ENCODE assay signal across 23 cellular contexts in genomic region chr5:135439426-135440205, GRCh38. TPM values are rescaled to one million over a fixed set of nuclear protein-coding genes. Genes with fewer than 3 reads are reported as not detected.
DNase-seq lines count a peak whose midpoint lies in the region; TF ChIP-seq lines count a peak whose summit lies in the region.
"Had no signal": no experiment of that assay in that cellular context is flagged by ENCODE, and none has a peak within 500 bp of the region (broad histone marks: within the 10 kb centered on the region; RNA-seq: fewer than 3 reads in every experiment).

No MANE protein-coding gene starts in this region.

- H3K36me3 Mint-ChIP-seq in endothelial cell (ENCODE audit: low read depth, unreplicated experiment): no peaks in the 10 kb centered on the region
- H3K36me3 Mint-ChIP-seq: CD8-positive, alpha-beta memory T cell; natural killer cell had no signal

- no peak for TF ChIP-seq POLR2A in ovary (IDR thresholded peaks at IDR 0.05)

- H3K4me1 Mint-ChIP-seq in endothelial cell (ENCODE audit: unreplicated experiment): peaks cover 8% of the 10 kb centered on the region
- H3K4me1 Mint-ChIP-seq: CD8-positive, alpha-beta memory T cell had no signal

- H3K27ac ChIP-seq in BLaER1 (peak overlapping the region; percentile 93), HEK293 (ENCODE audit: extremely low read depth, low read depth, low read length) (no peak overlapping the region), SJCRH30 (no peak overlapping the region), ovary (no peak overlapping the region)
- H3K27ac ChIP-seq: ascending aorta had no signal

- no peaks in the 10 kb centered on the region for H3K9me3 ChIP-seq in BLaER1
- H3K9me3 ChIP-seq in HEK293 (ENCODE audit: control insufficient read depth, insufficient read depth, low read depth, low read length): no peaks in the 10 kb centered on the region
- no peaks in the 10 kb centered on the region for H3K9me3 ChIP-seq in SJCRH30 (replicated peaks)
- H3K9me3 ChIP-seq in ovary: no peaks in the 10 kb centered on the region
- H3K9me3 ChIP-seq: ascending aorta had no signal

- H3K9ac ChIP-seq in BLaER1: peak overlapping the region; percentile 66

- 68 to 73% (median 73%) methylated on average over 9 of the region's 9 CpGs for WGBS in ovary, 3 donors

- CTCF ChIA-PET in HEK293 (lab: Yijun Ruan, JAX): interaction anchor here (1.8 to 3.1 kb wide), 4 partner anchors 14 to 121 kb away, joined by 5 to 21 read pairs (median 14); no protein-coding TSS in a partner anchor

- DNase-seq in endothelial cell (ENCODE audit: low spot score): no peak
- peak; percentile 68 for DNase-seq in posterior vena cava (ENCODE audit: low spot score)
- no peak for DNase-seq in SJCRH30
- DNase-seq in ovary: no peak
- no peak for DNase-seq in NCI-H2029 treated with DMSO at 0.1 percent for 48 hours (lab: John Stamatoyannopoulos, UW)
- DNase-seq in NCI-H226: no peak
- DNase-seq: activated naive CD4-positive, alpha-beta T cell treated with anti-CD3 and anti-CD28 coated beads for 36 hours; activated T-cell treated with anti-CD3 and anti-CD28 coated beads for 4 hours; CD8-positive, alpha-beta memory T cell; DMS79; HFFc6; mesendoderm; natural killer cell; NCI-H1092 treated with DMSO at 0.1 percent for 48 hours; NCI-H2081 treated with DMSO at 0.1 percent for 48 hours; NCI-H510A treated with DMSO at 0.1 percent for 48 hours; stimulated activated CD4-positive, alpha-beta T cell treated with anti-CD3 and anti-CD28 coated beads, Interleukin-4, amount 100 ng/mL, for 4 hours had no signal

- peaks cover 4% of the 10 kb centered on the region for H3K27me3 Mint-ChIP-seq in endothelial cell (ENCODE audit: unreplicated experiment)

- H3K36me3 ChIP-seq in BLaER1: no peaks in the 10 kb centered on the region
- H3K36me3 ChIP-seq in HEK293 (ENCODE audit: control insufficient read depth in 2 of 2, insufficient read depth in 1 of 2, low read length in 2 of 2): no peaks in the 10 kb centered on the region
- H3K36me3 ChIP-seq in SJCRH30: no peaks in the 10 kb centered on the region
- no peaks in the 10 kb centered on the region for H3K36me3 ChIP-seq in ovary
- H3K36me3 ChIP-seq: ascending aorta had no signal

- intact Hi-C loops in posterior vena cava (cut with DNase I) (no loop called here), ovary (cut with DNase I) (no loop called here)

- TF ChIP-seq EP300 in ovary (IDR thresholded peaks at IDR 0.05): no peak

- no peaks in the 10 kb centered on the region for H4K20me1 ChIP-seq in BLaER1

- H3K27me3 ChIP-seq in BLaER1 (no peaks in the 10 kb centered on the region), SJCRH30 (peaks cover 6% of the 10 kb centered on the region; the same call in 1 of the 2 replicates), ovary (no peaks in the 10 kb centered on the region)
- H3K27me3 ChIP-seq: ascending aorta had no signal

- no peak overlapping the region for H3K27ac Mint-ChIP-seq in endothelial cell (ENCODE audit: unreplicated experiment)
- H3K27ac Mint-ChIP-seq: activated naive CD4-positive, alpha-beta T cell treated with anti-CD3 and anti-CD28 coated beads for 36 hours; CD8-positive, alpha-beta memory T cell; HFFc6; natural killer cell had no signal

- H3K4me3 Mint-ChIP-seq in endothelial cell (ENCODE audit: unreplicated experiment): peak overlapping the region; percentile 19
- H3K4me3 Mint-ChIP-seq: activated naive CD4-positive, alpha-beta T cell treated with anti-CD3 and anti-CD28 coated beads for 36 hours; CD8-positive, alpha-beta memory T cell; HFFc6; natural killer cell had no signal

- no peaks in the 10 kb centered on the region for H3K9me3 Mint-ChIP-seq in endothelial cell (ENCODE audit: unreplicated experiment)
- H3K9me3 Mint-ChIP-seq: activated naive CD4-positive, alpha-beta T cell treated with anti-CD3 and anti-CD28 coated beads for 36 hours; CD8-positive, alpha-beta memory T cell; HFFc6; natural killer cell had no signal

- H3K4me1 ChIP-seq in BLaER1 (peaks cover 100% of the 10 kb centered on the region), HEK293 (ENCODE audit: control insufficient read depth, insufficient read depth, low read length) (no peaks in the 10 kb centered on the region), SJCRH30 (peaks cover 10% of the 10 kb centered on the region; the same call in 1 of the 2 replicates), ovary (ENCODE audit: insufficient read depth) (no peaks in the 10 kb centered on the region)

- H3K4me3 ChIP-seq in BLaER1: peak overlapping the region; percentile 26; the same call in 1 of the 2 replicates
- H3K4me3 ChIP-seq in HEK293 (ENCODE audit: low read depth, low read length): no peak overlapping the region
- H3K4me3 ChIP-seq in SJCRH30: no peak overlapping the region
- no peak overlapping the region for H3K4me3 ChIP-seq in ovary
- H3K4me3 ChIP-seq: ascending aorta had no signal

- TF ChIP-seq CTCF in HEK293 (tag by site-specific recombination; IDR thresholded peaks at IDR 0.05) (no peak), endothelial cell (IDR thresholded peaks at IDR 0.05; ENCODE audit: unreplicated experiment) (no peak), ovary (IDR thresholded peaks at IDR 0.05) (no peak)

- POLR2A ChIA-PET in HEK293 (lab: Yijun Ruan, JAX): no interaction called here

- peak overlapping the region; percentile 95 for H3K4me2 ChIP-seq in BLaER1

TF ChIP-seq in HEK293, 187 proteins besides CTCF, POLR2A, EP300 and RAD21:
- TF ChIP-seq ZNF513 (tag by site-specific recombination; IDR thresholded peaks at IDR 0.05) (no peak), MEIS1 (CRISPR knock-in tag; IDR thresholded peaks at IDR 0.05; ENCODE audit: borderline replicate concordance) (no peak), GLI2 (tag by site-specific recombination; IDR thresholded peaks at IDR 0.05; ENCODE audit: borderline replicate concordance, low read depth) (no peak), ZNF544 (tag by site-specific recombination; IDR thresholded peaks at IDR 0.05) (no peak), ZNF624 (tag by site-specific recombination; IDR thresholded peaks at IDR 0.05) (no peak), ZFHX2 (tag by site-specific recombination; conservative IDR thresholded peaks at IDR 0.05) (0 out of 2 replicates have a peak, but pooled peaks have one; percentile 8), ZNF645 (tag by site-specific recombination; IDR thresholded peaks at IDR 0.05) (no peak), ZNF529 (tag by site-specific recombination; IDR thresholded peaks at IDR 0.05; ENCODE audit: insufficient replicate concordance) (no peak), KLF8 (tag by site-specific recombination; IDR thresholded peaks at IDR 0.05) (no peak), ZNF223 (tag by site-specific recombination; IDR thresholded peaks at IDR 0.05) (no peak), ZNF248 (tag by site-specific recombination; IDR thresholded peaks at IDR 0.05) (no peak), EGR2 (tag by site-specific recombination; IDR thresholded peaks at IDR 0.05; ENCODE audit: low read depth) (0 out of 2 replicates have a peak, but pooled peaks have one; percentile 13), ZNF558 (tag by site-specific recombination; IDR thresholded peaks at IDR 0.05) (no peak), ZBTB6 (tag by site-specific recombination; IDR thresholded peaks at IDR 0.05) (no peak), ZNF571 (tag by site-specific recombination; IDR thresholded peaks at IDR 0.05) (no peak)

RNA-seq across cellular contexts. Expression of gene DCANP1, which starts 7.5 kb away (rescaled TPM):
- total RNA-seq in endothelial cell (ENCODE audit: unreplicated experiment) (not detected), posterior vena cava (not detected), ovary (under 1 TPM in 1 of 7 donors, not detected in 6; 0.08 TPM)
- not detected in 2 replicates for total RNA-seq in SJCRH30 (2014; rRNA removed; shearing (Covaris generic))
- not detected for polyA plus RNA-seq in ovary
- total RNA-seq: activated naive CD4-positive, alpha-beta T cell treated with anti-CD3 and anti-CD28 coated beads for 36 hours; ascending aorta; CD8-positive, alpha-beta memory T cell; cerebellum; HFFc6; kidney epithelial cell; skeletal muscle tissue had no signal
- polyA plus RNA-seq: CD8-positive, alpha-beta memory T cell had no signal

RNA-seq across cellular contexts. Expression of gene TIFAB, which starts 12.5 kb away (rescaled TPM):
- total RNA-seq in endothelial cell (ENCODE audit: unreplicated experiment) (not detected), posterior vena cava (not detected), ovary (under 1 TPM in 2 of 7 donors, not detected in 5; 0.05 to 0.08 TPM)
- not detected in 2 replicates for total RNA-seq in SJCRH30 (2014; rRNA removed; shearing (Covaris generic))
- polyA plus RNA-seq in ovary: under 1 TPM in 1 of 2 donors, not detected in 1; 0.33 TPM
- total RNA-seq: activated naive CD4-positive, alpha-beta T cell treated with anti-CD3 and anti-CD28 coated beads for 36 hours; ascending aorta; CD8-positive, alpha-beta memory T cell; cerebellum; HFFc6; kidney epithelial cell had no signal
- polyA plus RNA-seq: CD8-positive, alpha-beta memory T cell had no signal

RNA-seq across cellular contexts. Expression of gene MACROH2A1, which starts 40.6 kb away (rescaled TPM):
- total RNA-seq in endothelial cell (ENCODE audit: unreplicated experiment): 181 TPM
- 10 to 100 TPM; 98.0 to 99.6 TPM for total RNA-seq in posterior vena cava
- 243 and 248 TPM in 2 replicates for total RNA-seq in SJCRH30 (2014; rRNA removed; shearing (Covaris generic))
- 100 to 1,000 TPM in 4 of 7 donors, 10 to 100 TPM in 3; 81.3 to 157 (median 102) TPM for total RNA-seq in ovary
- 100 to 1,000 TPM in 1 of 2 donors, 10 to 100 TPM in 1; 71.7 to 139 TPM for polyA plus RNA-seq in ovary
